Comparison of ENCODE assay signal across 8 cellular contexts in genomic region chr16:48499822-48500440, GRCh38.
DNase-seq lines count a peak whose midpoint lies in the region; ATAC-seq and TF ChIP-seq lines count a peak whose summit lies in the region.

No MANE protein-coding gene starts in this region.

- peaks cover 0 to 48% (median 22%) of the 10 kb centered on the region in 9 donors for H3K4me1 ChIP-seq in heart right ventricle

- 1 to 4% methylated on average over 3 of the region's 3 CpGs for WGBS in heart right ventricle, 2 donors

- peak overlapping the region in 9 of 10 donors; percentile 14 to 70 (median 63) for H3K27ac ChIP-seq in heart right ventricle

- TF ChIP-seq CTCF in heart right ventricle (IDR thresholded peaks at IDR 0.05): no peak

- intact Hi-C loops in heart right ventricle (cut with DNase I): no loop called here

- no peaks in the 10 kb centered on the region for H3K27me3 ChIP-seq in heart right ventricle

- H3K9me3 ChIP-seq in heart right ventricle: peaks cover 0 to 7% (median 0%) of the 10 kb centered on the region in 11 donors

- no peaks in the 10 kb centered on the region for H3K36me3 ChIP-seq in heart right ventricle

- DNase-seq in GM03348 (ENCODE audit: low spot score) (peak; percentile 61), heart right ventricle (peak in 1 of 2 donors; percentile 58), skeletal muscle cell (ENCODE audit: low read depth) (peak; percentile 86)
- DNase-seq in effector CD8-positive, alpha-beta T cell (lab: John Stamatoyannopoulos, UW): no peak

- no peak overlapping the region for H3K4me3 ChIP-seq in heart right ventricle
- H3K4me3 ChIP-seq in skeletal muscle cell (ENCODE audit: low read depth, low read length): no peak overlapping the region

- ATAC-seq in SK-N-SH treated with all-trans-retinoic acid at 6 μM for 48 hours: peak; percentile 58
- ATAC-seq in heart right ventricle: peak in 7 of 8 donors; percentile 13 to 85 (median 72)
- no peak for ATAC-seq in GM19328 (IDR thresholded peaks at IDR 0.05; ENCODE audit: unreplicated experiment)
- no peak for ATAC-seq in GM19455 (IDR thresholded peaks at IDR 0.05; ENCODE audit: unreplicated experiment)
- no peak for ATAC-seq in GM21390 (IDR thresholded peaks at IDR 0.05; ENCODE audit: unreplicated experiment)

TF ChIP-seq in SK-N-SH treated with all-trans-retinoic acid at 6 μM for 48 hours, 23 proteins besides CTCF, POLR2A, EP300 and RAD21:
- TF ChIP-seq CSDC2 (CRISPR knock-in tag; IDR thresholded peaks at IDR 0.05) (no peak), ZFP30 (CRISPR knock-in tag; IDR thresholded peaks at IDR 0.05) (no peak), ISL1 (CRISPR knock-in tag; IDR thresholded peaks at IDR 0.05) (peak; percentile 87), PPARA (CRISPR knock-in tag; IDR thresholded peaks at IDR 0.05; ENCODE audit: borderline replicate concordance) (no peak), ZNF70 (CRISPR knock-in tag; IDR thresholded peaks at IDR 0.05) (no peak)

Comparison
In these comparisons a context has a peak if more than half of its experiments do, and no peak if none do; other contexts are left out.
1. ATAC-seq: peak in SK-N-SH treated with all-trans-retinoic acid at 6 μM for 48 hours (single experiment) and heart right ventricle (7 of 8); none in GM19328 (single experiment), GM19455 (single experiment) and GM21390 (single experiment).